Comparison of ENCODE assay signal across 9 cellular contexts in the genomic region with DNA sequence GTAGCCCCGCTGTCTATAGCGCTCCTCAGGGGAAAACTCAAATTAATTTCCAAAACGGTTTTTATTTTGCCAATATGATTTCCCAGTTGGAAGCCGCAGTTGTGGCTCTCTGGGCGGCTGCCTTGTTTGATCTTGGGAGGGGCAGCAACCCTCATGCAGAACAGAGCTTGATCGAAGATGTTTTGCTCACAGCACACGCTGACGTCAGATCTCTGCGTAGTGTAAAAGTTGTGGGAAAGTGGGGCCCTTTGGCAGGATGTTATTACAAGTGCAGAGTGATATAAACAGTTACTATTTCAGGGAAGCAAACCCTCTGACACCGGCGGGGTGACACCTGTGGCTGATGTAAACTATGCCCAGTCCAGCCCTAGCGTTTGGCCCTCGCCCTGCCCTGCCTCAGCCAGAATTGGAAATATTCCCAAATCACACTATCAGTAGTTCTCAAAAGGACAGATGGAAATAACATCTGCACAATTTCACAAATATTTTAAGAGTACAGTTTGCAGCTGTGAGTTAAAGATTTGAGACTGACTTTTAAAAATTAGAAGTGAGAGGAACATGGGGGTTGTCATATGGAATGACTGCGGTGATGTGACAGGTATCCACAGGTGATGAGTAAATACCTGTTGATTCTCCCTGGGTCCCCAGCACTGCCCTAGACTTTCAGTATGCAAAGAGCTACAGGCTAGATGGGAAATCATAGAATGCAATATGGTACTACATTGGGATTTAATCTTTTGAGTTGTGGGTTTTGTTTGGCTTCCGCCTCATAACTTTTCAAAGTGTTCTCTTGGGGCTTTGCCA. TPM values are rescaled to one million over a fixed set of nuclear protein-coding genes. Genes with fewer than 3 reads are reported as not detected.
A peak's percentile ranks its signal among the peaks of the same experiment; 100 is the strongest.
DNase-seq lines count a peak whose midpoint lies in the region; ATAC-seq, FAIRE-seq and TF ChIP-seq lines count a peak whose summit lies in the region.
"Had no signal": no experiment of that assay in that cellular context is flagged by ENCODE, and none has a peak within 500 bp of the region (broad histone marks: within the 10 kb centered on the region; RNA-seq: fewer than 3 reads in every experiment).

No MANE protein-coding gene starts in this region.

- no peak overlapping the region for H2BK120ac ChIP-seq in mesendoderm (ENCODE audit: low read depth, low read length)

- peak overlapping the region; percentile 61 for H3K4me3 Mint-ChIP-seq in activated naive CD4-positive, alpha-beta T cell treated with anti-CD3 and anti-CD28 coated beads, Interleukin-2, amount 10 ng/mL, durations not matched to agents 7 days and 5 days

- ATAC-seq in GM18498 (IDR thresholded peaks at IDR 0.05; ENCODE audit: unreplicated experiment) (no peak), GM21786 (IDR thresholded peaks at IDR 0.05; ENCODE audit: unreplicated experiment) (no peak)

- peak; percentile 44 for DNase-seq in activated naive CD4-positive, alpha-beta T cell treated with anti-CD3 and anti-CD28 coated beads, Interleukin-2, amount 10 ng/mL, durations not matched to agents 7 days and 5 days
- DNase-seq in activated naive CD4-positive, alpha-beta T cell (lab: John Stamatoyannopoulos, UW) = no peak
- no peak for DNase-seq in mesendoderm
- no peak for DNase-seq in uterus
- no peak for DNase-seq in frontal cortex (ENCODE audit: low spot score in 2 of 2)

- H3K79me1 ChIP-seq in mesendoderm (ENCODE audit: low read length) = no peaks in the 10 kb centered on the region

- H3K36me3 Mint-ChIP-seq in activated naive CD4-positive, alpha-beta T cell treated with anti-CD3 and anti-CD28 coated beads, Interleukin-2, amount 10 ng/mL, durations not matched to agents 7 days and 5 days = no peaks in the 10 kb centered on the region

- H3K27ac Mint-ChIP-seq in activated naive CD4-positive, alpha-beta T cell treated with anti-CD3 and anti-CD28 coated beads, Interleukin-2, amount 10 ng/mL, durations not matched to agents 7 days and 5 days = peak overlapping the region; percentile 89

- no peaks in the 10 kb centered on the region for H3K9me3 ChIP-seq in uterus
- H3K9me3 ChIP-seq: mucosa of descending colon had no signal

- H3K23ac ChIP-seq in mesendoderm (ENCODE audit: low read length) = no peak overlapping the region

- no peak for TF ChIP-seq POLR2A in uterus (IDR thresholded peaks at IDR 0.05)

- no peak overlapping the region for H4K5ac ChIP-seq in mesendoderm (ENCODE audit: low read length)

- intact Hi-C loops in uterus (cut with DNase I; ENCODE audit: low total_unique reads) = no loop called here

- CTCF ChIA-PET in activated naive CD4-positive, alpha-beta T cell treated with anti-CD3 and anti-CD28 coated beads, Interleukin-2, amount 10 ng/mL, durations not matched to agents 7 days and 5 days (lab: Charles Lee) = interaction anchor here (1.1 to 3.0 kb wide), 5 partner anchors 29 to 117 kb away, joined by 3 to 16 read pairs (median 5); no protein-coding TSS in a partner anchor

- peak overlapping the region; percentile 0 for H3K4me2 ChIP-seq in mesendoderm (ENCODE audit: low read length)

- H3K36me3 ChIP-seq in mesendoderm (ENCODE audit: control insufficient read depth, insufficient read depth, low read length) = no peaks in the 10 kb centered on the region
- H3K36me3 ChIP-seq in uterus = no peaks in the 10 kb centered on the region

- no peak overlapping the region for H2BK5ac ChIP-seq in mesendoderm (ENCODE audit: low read length)

- no peak overlapping the region for H2BK15ac ChIP-seq in mesendoderm (replicated peaks; ENCODE audit: low read depth)

- TF ChIP-seq CTCF in uterus (IDR thresholded peaks at IDR 0.05) = no peak

- peaks cover 70% of the 10 kb centered on the region for H3K27me3 Mint-ChIP-seq in activated naive CD4-positive, alpha-beta T cell treated with anti-CD3 and anti-CD28 coated beads, Interleukin-2, amount 10 ng/mL, durations not matched to agents 7 days and 5 days

- no peaks in the 10 kb centered on the region for H3K4me1 ChIP-seq in mesendoderm (ENCODE audit: control insufficient read depth, low read depth, low read length)
- no peaks in the 10 kb centered on the region for H3K4me1 ChIP-seq in uterus

- H3K27ac ChIP-seq in cingulate gyrus (ENCODE audit: low read depth, low read length) (peak overlapping the region; percentile 65), mesendoderm (ENCODE audit: low read depth, low read length) (no peak overlapping the region), uterus (peak overlapping the region; percentile 48 to 62)

- H3K4me1 Mint-ChIP-seq in activated naive CD4-positive, alpha-beta T cell treated with anti-CD3 and anti-CD28 coated beads, Interleukin-2, amount 10 ng/mL, durations not matched to agents 7 days and 5 days = peaks cover 45% of the 10 kb centered on the region

- no peaks in the 10 kb centered on the region for H3K79me2 ChIP-seq in mesendoderm (ENCODE audit: control insufficient read depth, insufficient read depth, low read length)

- no peak overlapping the region for H3K9ac ChIP-seq in mesendoderm (ENCODE audit: low read length)

- no peaks in the 10 kb centered on the region for H3K27me3 ChIP-seq in mesendoderm (ENCODE audit: insufficient read depth, low read length, poor library complexity)
- H3K27me3 ChIP-seq in uterus = no peaks in the 10 kb centered on the region

- H3K56ac ChIP-seq in mesendoderm (ENCODE audit: low read length) = no peak overlapping the region

- no peak overlapping the region for H3K4me3 ChIP-seq in mesendoderm (ENCODE audit: low read length)
- peak overlapping the region; percentile 31 to 61 for H3K4me3 ChIP-seq in uterus
- H3K4me3 ChIP-seq: mucosa of descending colon had no signal

- no peak overlapping the region for H3K18ac ChIP-seq in mesendoderm (ENCODE audit: low read length)

- no peak overlapping the region for H4K8ac ChIP-seq in mesendoderm (ENCODE audit: low read depth, low read length)

- no peak for FAIRE-seq in frontal cortex (lab: Jason Lieb, UNC)

- no peak overlapping the region for H3K4ac ChIP-seq in mesendoderm (ENCODE audit: low read depth, low read length)

- no CpG with 5 or more reads among the region's 15 CpGs for WGBS in mesendoderm (ENCODE audit: extremely low coverage, insufficient coverage, low lambda C conversion rate)

- H2AK5ac ChIP-seq in mesendoderm (ENCODE audit: low read length) = no peak overlapping the region

- H3K9me3 Mint-ChIP-seq in activated naive CD4-positive, alpha-beta T cell treated with anti-CD3 and anti-CD28 coated beads, Interleukin-2, amount 10 ng/mL, durations not matched to agents 7 days and 5 days = no peaks in the 10 kb centered on the region

RNA-seq across cellular contexts. Expression of a gene that starts 1.7 kb away (rescaled TPM):
- 1.8 TPM for polyA plus RNA-seq in mesendoderm (2013, experiment 1 of 2)
- 1.8 TPM for polyA plus RNA-seq in mesendoderm (2013, experiment 2 of 2)
- 10 to 100 TPM in 3 of 4 donors, 1 to 10 TPM in 1; 6.4 to 44.6 (median 36.4) TPM for total RNA-seq in uterus
- 9.0 TPM for total RNA-seq in frontal cortex
